1 cellular context compared by ENCODE assay signal in genomic region chr20:10672579-10673127, GRCh38.
A peak's percentile ranks its signal among the peaks of the same experiment; 100 is the strongest.
TF ChIP-seq lines count a peak whose summit lies in the region.

No MANE protein-coding gene starts in this region.

TF ChIP-seq in HepG2, 621 proteins besides CTCF, POLR2A, EP300 and RAD21 (continued from another document and continues in another):
- TF ChIP-seq HMGXB3 (CRISPR knock-in tag; IDR thresholded peaks at IDR 0.05; ENCODE audit: borderline replicate concordance) (no peak; the same call in 1 of the 2 replicates), PHF20 (CRISPR knock-in tag; IDR thresholded peaks at IDR 0.05) (no peak), SIX4 (CRISPR knock-in tag; IDR thresholded peaks at IDR 0.05) (no peak), HINFP (CRISPR knock-in tag; IDR thresholded peaks at IDR 0.05; ENCODE audit: low read depth) (no peak; the same call in 1 of the 2 replicates), YEATS2 (CRISPR knock-in tag; IDR thresholded peaks at IDR 0.05; ENCODE audit: borderline replicate concordance) (no peak; the same call in 1 of the 2 replicates), NFAT5 (CRISPR knock-in tag; IDR thresholded peaks at IDR 0.05) (peak; percentile 28; the same call in 1 of the 2 replicates), ZNF263 (CRISPR knock-in tag; IDR thresholded peaks at IDR 0.05) (no peak; the same call in 1 of the 2 replicates), ZKSCAN5 (CRISPR knock-in tag; IDR thresholded peaks at IDR 0.05) (peak; percentile 38; the same call in 1 of the 2 replicates), ETV5 (CRISPR knock-in tag; IDR thresholded peaks at IDR 0.05; ENCODE audit: borderline replicate concordance) (0 out of 2 replicates have a peak, but pooled peaks have one; percentile 7), HIVEP1 (CRISPR knock-in tag; IDR thresholded peaks at IDR 0.05) (peak; percentile 53; the same call in 1 of the 2 replicates), ZNF616 (CRISPR knock-in tag; IDR thresholded peaks at IDR 0.05; ENCODE audit: low read depth) (0 out of 2 replicates have a peak, but pooled peaks have one; percentile 65), RARG (CRISPR knock-in tag; IDR thresholded peaks at IDR 0.05; ENCODE audit: low read depth) (no peak), ZBTB25 (CRISPR knock-in tag; IDR thresholded peaks at IDR 0.05) (no peak), NFKB2 (CRISPR knock-in tag; IDR thresholded peaks at IDR 0.05; ENCODE audit: borderline replicate concordance) (0 out of 2 replicates have a peak, but pooled peaks have one; percentile 36), ZNF614 (CRISPR knock-in tag; IDR thresholded peaks at IDR 0.05; ENCODE audit: borderline replicate concordance) (0 out of 2 replicates have a peak, but pooled peaks have one; percentile 29), ZNF672 (CRISPR knock-in tag; IDR thresholded peaks at IDR 0.05) (no peak), JUND (CRISPR knock-in tag; IDR thresholded peaks at IDR 0.05) (0 out of 2 replicates have a peak, but pooled peaks have one; percentile 47), CREB1 (IDR thresholded peaks at IDR 0.05) (peak; percentile 77), CREB1 (CRISPR knock-in tag; IDR thresholded peaks at IDR 0.05) (no peak), KAT7 (CRISPR knock-in tag; IDR thresholded peaks at IDR 0.05; ENCODE audit: borderline replicate concordance) (0 out of 2 replicates have a peak, but pooled peaks have one; percentile 24), CSRNP2 (CRISPR knock-in tag; conservative IDR thresholded peaks at IDR 0.05; ENCODE audit: low read depth) (no peak), HOXA3 (CRISPR knock-in tag; IDR thresholded peaks at IDR 0.05) (no peak; the same call in none of the 2 replicates), HES4 (CRISPR knock-in tag; IDR thresholded peaks at IDR 0.05; ENCODE audit: borderline replicate concordance) (no peak; the same call in 1 of the 2 replicates), ZBTB33 (CRISPR knock-in tag; IDR thresholded peaks at IDR 0.05) (no peak), ZNF124 (CRISPR knock-in tag; IDR thresholded peaks at IDR 0.05) (no peak; the same call in 1 of the 2 replicates), ZNF710 (CRISPR knock-in tag; IDR thresholded peaks at IDR 0.05; ENCODE audit: borderline replicate concordance) (no peak), AGO1 (IDR thresholded peaks at IDR 0.05; ENCODE audit: low read depth, low read length, poor library complexity, severe bottlenecking) (peak; percentile 59), TAF15 (IDR thresholded peaks at IDR 0.05; ENCODE audit: low read depth, low read length, poor library complexity, severe bottlenecking) (no peak), ZNF7 (CRISPR knock-in tag; IDR thresholded peaks at IDR 0.05) (0 out of 2 replicates have a peak, but pooled peaks have one; percentile 7), KAT8 (CRISPR knock-in tag; IDR thresholded peaks at IDR 0.05) (no peak), ZNF605 (CRISPR knock-in tag; IDR thresholded peaks at IDR 0.05) (peak; percentile 97), GTF2F1 (IDR thresholded peaks at IDR 0.05; ENCODE audit: low read length) (no peak), ZXDC (CRISPR knock-in tag; IDR thresholded peaks at IDR 0.05) (no peak; the same call in 1 of the 2 replicates), SOX13 (IDR thresholded peaks at IDR 0.05) (no peak), SOX13 (CRISPR knock-in tag; conservative IDR thresholded peaks at IDR 0.05 in 1 of 2, IDR thresholded peaks at IDR 0.05 in 1 of 2) (no peak; a peak in 1 of 4 replicates)
